ENCODE assay signal across 26 cellular contexts in the genomic region with DNA sequence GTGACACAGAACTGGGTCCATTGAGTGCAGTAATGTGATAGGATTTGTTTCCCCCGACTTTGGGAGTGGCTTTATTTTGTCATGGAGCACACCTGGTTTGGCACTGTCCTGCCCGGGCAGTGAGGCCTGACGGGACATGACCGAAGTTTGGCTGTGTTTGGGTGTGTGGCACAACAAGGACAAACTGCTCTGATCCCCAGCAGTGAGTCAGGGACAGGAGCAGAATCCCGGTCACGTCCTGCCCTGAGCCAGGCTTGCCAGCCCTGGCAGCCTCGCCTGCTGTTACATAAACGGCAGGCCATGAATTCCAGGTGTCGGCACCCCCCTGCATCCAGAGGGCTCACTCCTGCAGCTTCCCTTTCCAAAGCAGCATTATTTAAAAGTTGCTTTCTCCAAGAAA. TPM values are rescaled to one million over a fixed set of nuclear protein-coding genes. Genes with fewer than 3 reads are reported as not detected.
DNase-seq lines count a peak whose midpoint lies in the region; ATAC-seq, FAIRE-seq and TF ChIP-seq lines count a peak whose summit lies in the region.
"Had no signal": no experiment of that assay in that cellular context is flagged by ENCODE, and none has a peak within 500 bp of the region (broad histone marks: within the 10 kb centered on the region; RNA-seq: fewer than 3 reads in every experiment).

No MANE protein-coding gene starts in this region.

- peak overlapping the region; percentile 80; the same call in 1 of the 2 replicates for H3K27ac ChIP-seq in GM23338 (ENCODE audit: low read depth)
- no peak overlapping the region for H3K27ac ChIP-seq in endodermal cell (ENCODE audit: low read depth, low read length)
- peak overlapping the region; percentile 65 to 70 for H3K27ac ChIP-seq in kidney (ENCODE audit: low read depth in 2 of 2, low read length in 2 of 2)
- H3K27ac ChIP-seq in psoas muscle = peak overlapping the region; percentile 81
- H3K27ac ChIP-seq: coronary artery, HL-60, spleen had no signal

- H3K4me1 Mint-ChIP-seq in GM23338 (peaks cover 11% of the 10 kb centered on the region), endodermal cell (peaks cover 12% of the 10 kb centered on the region)

- 0 out of 2 replicates have a peak, but pooled peaks cover 4% of the 10 kb centered on the region for H3K4me1 ChIP-seq in GM23338 (ENCODE audit: insufficient read depth)
- H3K4me1 ChIP-seq in endodermal cell (ENCODE audit: control insufficient read depth, insufficient read depth, low read length) = peaks cover 11% of the 10 kb centered on the region
- H3K4me1 ChIP-seq in kidney (ENCODE audit: control insufficient read depth in 1 of 2, insufficient read depth in 1 of 2, low read depth in 1 of 2, low read length in 2 of 2) = peaks cover 0 to 6% of the 10 kb centered on the region in 2 donors
- peaks cover 22% of the 10 kb centered on the region for H3K4me1 ChIP-seq in psoas muscle

- H3K27me3 Mint-ChIP-seq in GM23338 (ENCODE audit: insufficient read depth, low read depth, poor library complexity) (no peaks in the 10 kb centered on the region), endodermal cell (ENCODE audit: insufficient read depth) (no peaks in the 10 kb centered on the region)
- H3K27me3 Mint-ChIP-seq: IgD-negative memory B cell; naive thymus-derived CD8-positive, alpha-beta T cell had no signal

- H3K9ac ChIP-seq in endodermal cell (ENCODE audit: extremely low read depth, low read length, poor library complexity, severe bottlenecking) (no peak overlapping the region), kidney (ENCODE audit: low read length in 2 of 2) (peak overlapping the region in 1 of 2 donors; percentile 1)

- TF ChIP-seq CTCF in GM23338 (conservative IDR thresholded peaks at IDR 0.05; ENCODE audit: low read depth in 2 of 2) (no peak), endodermal cell (conservative IDR thresholded peaks at IDR 0.05) (no peak), kidney (IDR thresholded peaks at IDR 0.05; ENCODE audit: borderline replicate concordance, extremely low read depth, insufficient read depth) (no peak), psoas muscle (IDR thresholded peaks at IDR 0.05) (no peak)

- FAIRE-seq in kidney (lab: Jason Lieb, UNC) = no peak
- FAIRE-seq: G401.6, GM19239 had no signal

- no peaks in the 10 kb centered on the region for H4K20me1 ChIP-seq in GM23338 (replicated peaks; ENCODE audit: insufficient read depth)

- H3K9me3 ChIP-seq in endodermal cell (ENCODE audit: control insufficient read depth, low read length) (no peaks in the 10 kb centered on the region), kidney (ENCODE audit: control insufficient read depth in 1 of 2, low read length in 2 of 2) (no peaks in the 10 kb centered on the region), psoas muscle (no peaks in the 10 kb centered on the region)
- H3K9me3 ChIP-seq: Peyer's patch, spleen had no signal

- H3K9me2 ChIP-seq in GM23338 (ENCODE audit: insufficient read depth) = no peaks in the 10 kb centered on the region

- H2AFZ ChIP-seq in GM23338 = no peak overlapping the region

- no peaks in the 10 kb centered on the region for H3K27me3 ChIP-seq in GM23338 (ENCODE audit: insufficient read depth)
- H3K27me3 ChIP-seq in endodermal cell (ENCODE audit: control insufficient read depth, insufficient read depth, low read length, poor library complexity, severe bottlenecking) = no peaks in the 10 kb centered on the region
- no peaks in the 10 kb centered on the region for H3K27me3 ChIP-seq in psoas muscle (ENCODE audit: insufficient read depth in 3 of 3, low read length in 2 of 3)
- H3K27me3 ChIP-seq: Peyer's patch, spleen had no signal

- H3K27ac Mint-ChIP-seq in GM23338 = peak overlapping the region; percentile 33
- peak overlapping the region; percentile 80 for H3K27ac Mint-ChIP-seq in endodermal cell
- H3K27ac Mint-ChIP-seq: activated T-helper 1 cell treated with anti-CD3 and anti-CD28 coated beads, Interleukin-12 subunit alpha, Interleukin-12 subunit beta, Interleukin-2, Interleukin-4 antibody, amounts not matched to agents 30 ng/mL and 10 ng/mL and 1 ng/mL, durations not matched to agents 14 hours and 24 hours and 36 hours; IgD-negative memory B cell; naive thymus-derived CD8-positive, alpha-beta T cell had no signal

- H3K79me2 ChIP-seq in GM23338 (replicated peaks; ENCODE audit: insufficient read depth) = no peaks in the 10 kb centered on the region

- ATAC-seq in GM23338 = peak; percentile 60
- peak; percentile 93 to 98 (median 96) for ATAC-seq in psoas muscle
- ATAC-seq in GM19397 (IDR thresholded peaks at IDR 0.05; ENCODE audit: unreplicated experiment) = no peak
- ATAC-seq: activated naive CD4-positive, alpha-beta T cell treated with anti-CD3 and anti-CD28 coated beads, Interleukin-2, amount 50 U/mL, for 72 hours; HCT116; naive thymus-derived CD8-positive, alpha-beta T cell; SK-N-SH treated with all-trans-retinoic acid at 6 μM for 48 hours had no signal

- intact Hi-C loops in kidney (cut with DNase I) (no loop called here), psoas muscle (cut with DNase I) (no loop called here)

- H3K36me3 Mint-ChIP-seq in GM23338 (ENCODE audit: low read depth) (peaks cover 55% of the 10 kb centered on the region), endodermal cell (ENCODE audit: low read depth) (peaks cover 50% of the 10 kb centered on the region)
- H3K36me3 Mint-ChIP-seq: activated naive CD4-positive, alpha-beta T cell treated with anti-CD3 and anti-CD28 coated beads, Interleukin-2, amount 50 U/mL, for 72 hours had no signal

- H3K4me3 Mint-ChIP-seq in GM23338 (no peak overlapping the region), endodermal cell (no peak overlapping the region)
- H3K4me3 Mint-ChIP-seq: activated T-helper 1 cell treated with anti-CD3 and anti-CD28 coated beads, Interleukin-12 subunit alpha, Interleukin-12 subunit beta, Interleukin-2, Interleukin-4 antibody, amounts not matched to agents 30 ng/mL and 10 ng/mL and 1 ng/mL, durations not matched to agents 14 hours and 24 hours and 36 hours; IgD-negative memory B cell; naive thymus-derived CD8-positive, alpha-beta T cell had no signal

- no peak overlapping the region for H3K4me2 ChIP-seq in GM23338

- WGBS in endodermal cell (ENCODE audit: insufficient coverage in 1 of 2, insufficient read length in 1 of 2), 2 experiments = 89 to 97% methylated on average over 5 to 9 of the region's 9 CpGs
- 24 to 26% (median 26%) methylated on average over 9 of the region's 9 CpGs for WGBS in psoas muscle, 3 donors

- H3K9me3 Mint-ChIP-seq in GM23338 (no peaks in the 10 kb centered on the region), endodermal cell (no peaks in the 10 kb centered on the region)
- H3K9me3 Mint-ChIP-seq: activated naive CD4-positive, alpha-beta T cell treated with anti-CD3 and anti-CD28 coated beads, Interleukin-2, amount 50 U/mL, for 72 hours; activated T-helper 1 cell treated with anti-CD3 and anti-CD28 coated beads, Interleukin-12 subunit alpha, Interleukin-12 subunit beta, Interleukin-2, Interleukin-4 antibody, amounts not matched to agents 30 ng/mL and 10 ng/mL and 1 ng/mL, durations not matched to agents 14 hours and 24 hours and 36 hours; IgD-negative memory B cell; naive thymus-derived CD8-positive, alpha-beta T cell had no signal

- no peak for DNase-seq in GM23338 (ENCODE audit: low spot score)
- DNase-seq in endodermal cell = no peak
- DNase-seq in kidney = peak; percentile 92
- peak; percentile 62 to 89 for DNase-seq in psoas muscle
- DNase-seq in activated T-cell treated with anti-CD3 and anti-CD28 coated beads, Interleukin-2, amount 50 U/mL, for 48 hours = no peak
- DNase-seq in activated CD4-positive, alpha-beta T cell treated with anti-CD3 and anti-CD28 coated beads for 4 hours = no peak
- no peak for DNase-seq in cerebellar cortex (ENCODE audit: low spot score)
- DNase-seq: DMS 273 treated with DMSO at 0.1 percent for 48 hours; MV-4-11; naive thymus-derived CD8-positive, alpha-beta T cell; NCI-H187; NCI-H446; spleen; stimulated activated CD4-positive, alpha-beta T cell treated with anti-CD3 and anti-CD28 coated beads, Interleukin-4, amount 100 ng/mL, for 4 hours; T-helper 9 cell had no signal

- H3K4me3 ChIP-seq in GM23338 (no peak overlapping the region), endodermal cell (ENCODE audit: low read length) (no peak overlapping the region), kidney (ENCODE audit: low read length in 2 of 2) (no peak overlapping the region), psoas muscle (no peak overlapping the region)
- H3K4me3 ChIP-seq: coronary artery, Peyer's patch, spleen had no signal

- H3K36me3 ChIP-seq in GM23338 (ENCODE audit: insufficient read depth) (peaks cover 18% of the 10 kb centered on the region), endodermal cell (ENCODE audit: control insufficient read depth, insufficient read depth, low read length) (peaks cover 21% of the 10 kb centered on the region), kidney (ENCODE audit: control insufficient read depth in 1 of 2, insufficient read depth in 2 of 2, low read length in 2 of 2) (peaks cover 14 to 47% of the 10 kb centered on the region in 2 donors), psoas muscle (ENCODE audit: insufficient read depth in 1 of 2, low read depth in 1 of 2) (peaks cover 0 to 74% of the 10 kb centered on the region in 2 donors)

- H3F3A ChIP-seq in GM23338 (replicated peaks; ENCODE audit: low read depth) = no peaks in the 10 kb centered on the region

RNA-seq across cellular contexts. Expression of gene IMPA2, which starts 45.7 kb away (rescaled TPM):
- 91.8 and 122 TPM in 2 replicates for total RNA-seq in GM23338 (2014; rRNA removed; shearing (Covaris generic))
- polyA plus RNA-seq in GM23338 (2016; fragmentation: Nextera tagmentation; extraction: Ambion mirVana) (45.0 and 50.4 TPM in 2 replicates), kidney (ENCODE audit: insufficient read depth, low read depth, low replicate concordance) (348 TPM), psoas muscle (100 to 1,000 TPM in 2 of 3 donors, 10 to 100 TPM in 1; 61.4 to 321 (median 196) TPM)
- total RNA-seq in endodermal cell (10 to 100 TPM; 68.0 to 88.9 TPM), kidney (157 TPM), psoas muscle (100 to 1,000 TPM; 126 to 342 (median 215) TPM)
- polyA plus RNA-seq in endodermal cell (2013, experiment 1 of 2) = 62.2 TPM
- polyA plus RNA-seq in endodermal cell (2013, experiment 2 of 2) = 51.6 TPM

Comparison
In these comparisons a context has a peak if more than half of its experiments do, and no peak if none do; other contexts are left out.
1. DNase-seq: peak in kidney (single experiment) and psoas muscle (2 of 2); none in GM23338 (single experiment), endodermal cell (single experiment), activated T-cell treated with anti-CD3 and anti-CD28 coated beads, Interleukin-2, amount 50 U/mL, for 48 hours (0 of 2), activated CD4-positive, alpha-beta T cell treated with anti-CD3 and anti-CD28 coated beads for 4 hours (0 of 2) and cerebellar cortex (single experiment).